12 cellular contexts compared by ENCODE assay signal in genomic region chr17:63898899-63899798, GRCh38. TPM values are rescaled to one million over a fixed set of nuclear protein-coding genes. Genes with fewer than 3 reads are reported as not detected.
DNase-seq lines count a peak whose midpoint lies in the region; ATAC-seq and TF ChIP-seq lines count a peak whose summit lies in the region.
"Not testable (repeated sequence)": the region's sequence is repeated elsewhere in the genome, so short reads cannot be mapped to it uniquely, and the experiment has no call there.
"Had no signal": no experiment of that assay in that cellular context is flagged by ENCODE, and none has a peak within 500 bp of the region (broad histone marks: within the 10 kb centered on the region; RNA-seq: fewer than 3 reads in every experiment).

No MANE protein-coding gene starts in this region.

- peak in 2 of 10 experiments; percentile 2 to 14 for DNase-seq in CD4-positive, alpha-beta T cell
- peak; percentile 36 for DNase-seq in M059J (ENCODE audit: low read depth)
- not testable (repeated sequence) for DNase-seq in T-helper 17 cell; central memory CD8-positive, alpha-beta T cell (ENCODE audit: low spot score in 2 of 2)
- peak; percentile 60 to 69 for DNase-seq in activated T-cell treated with anti-CD3 and anti-CD28 coated beads, Interleukin-2, amount 50 U/mL, for 72 hours
- DNase-seq in stimulated activated CD4-positive, alpha-beta T cell treated with anti-CD3 and anti-CD28 coated beads, Interleukin-1b, Interleukin-23, amount 100 ng/mL, for 48 hours, result peak; percentile 48

- not testable (repeated sequence) for H3K9me3 Mint-ChIP-seq in CD4-positive, alpha-beta T cell; activated T-cell treated with anti-CD3 and anti-CD28 coated beads, Interleukin-2, amount 50 U/mL, for 72 hours; central memory CD8-positive, alpha-beta T cell

- H3K4me1 Mint-ChIP-seq in CD4-positive, alpha-beta T cell (ENCODE audit: low read depth); T-helper 17 cell; central memory CD8-positive, alpha-beta T cell: not testable (repeated sequence)
- peaks cover 36% of the 10 kb centered on the region for H3K4me1 Mint-ChIP-seq in activated T-cell treated with anti-CD3 and anti-CD28 coated beads, Interleukin-2, amount 50 U/mL, for 72 hours (ENCODE audit: low read depth)

- ATAC-seq in CD4-positive, alpha-beta T cell (ENCODE audit: poor library complexity), result peak; percentile 43
- peak; percentile 88 for ATAC-seq in T-helper 17 cell
- ATAC-seq in activated T-cell treated with anti-CD3 and anti-CD28 coated beads, Interleukin-2, amount 50 U/mL, for 72 hours (replicated peaks in 1 of 2), result peak; percentile 93 to 96
- peak; percentile 63 for ATAC-seq in central memory CD8-positive, alpha-beta T cell (replicated peaks; ENCODE audit: extremely low read depth, poor library complexity, severe bottlenecking)

- POLR2A ChIA-PET in CD4-positive, alpha-beta T cell (lab: Charles Lee), result not testable (repeated sequence)

- not testable (repeated sequence) for H3K27ac ChIP-seq in CD4-positive, alpha-beta T cell (ENCODE audit: low read depth, low read length)

- not testable (repeated sequence) for H3K9me3 ChIP-seq in CD4-positive, alpha-beta T cell (ENCODE audit: control insufficient read depth, low read length); T-helper 17 cell (ENCODE audit: control insufficient read depth, low read length, poor library complexity, severe bottlenecking)

- H3K27me3 Mint-ChIP-seq in CD4-positive, alpha-beta T cell; activated T-cell treated with anti-CD3 and anti-CD28 coated beads, Interleukin-2, amount 50 U/mL, for 72 hours (ENCODE audit: low read depth); central memory CD8-positive, alpha-beta T cell: not testable (repeated sequence)
- H3K27me3 Mint-ChIP-seq in T-helper 17 cell, result peaks cover 22% of the 10 kb centered on the region

- H3K27ac Mint-ChIP-seq in CD4-positive, alpha-beta T cell; activated T-cell treated with anti-CD3 and anti-CD28 coated beads, Interleukin-2, amount 50 U/mL, for 72 hours; central memory CD8-positive, alpha-beta T cell (ENCODE audit: low read depth): not testable (repeated sequence)
- peak overlapping the region; percentile 93 for H3K27ac Mint-ChIP-seq in T-helper 17 cell

- H3K27me3 ChIP-seq in CD4-positive, alpha-beta T cell (ENCODE audit: control insufficient read depth, insufficient read depth, low read length), result not testable (repeated sequence)

- not testable (repeated sequence) for TF ChIP-seq CTCF in CD4-positive, alpha-beta T cell (IDR thresholded peaks at IDR 0.05)

- not testable (repeated sequence) for H3K4me3 Mint-ChIP-seq in CD4-positive, alpha-beta T cell; T-helper 17 cell; central memory CD8-positive, alpha-beta T cell
- peak overlapping the region in 1 of 2 donors; percentile 36 for H3K4me3 Mint-ChIP-seq in activated T-cell treated with anti-CD3 and anti-CD28 coated beads, Interleukin-2, amount 50 U/mL, for 72 hours

- CTCF ChIA-PET in CD4-positive, alpha-beta T cell (lab: Charles Lee), result not testable (repeated sequence)

- intact Hi-C loops in CD4-positive, alpha-beta T cell (cut with DNase I, micrococcal nuclease), result not testable (repeated sequence)

- H3K36me3 Mint-ChIP-seq in CD4-positive, alpha-beta T cell (ENCODE audit: low read depth); T-helper 17 cell (ENCODE audit: low read depth); activated T-cell treated with anti-CD3 and anti-CD28 coated beads, Interleukin-2, amount 50 U/mL, for 72 hours (ENCODE audit: insufficient read depth in 2 of 2); central memory CD8-positive, alpha-beta T cell (ENCODE audit: insufficient read depth): not testable (repeated sequence)

RNA-seq across cellular contexts. Expression of gene CSH1, which starts 2.8 kb away (rescaled TPM):
- total RNA-seq in CD4-positive, alpha-beta T cell, result not detected
- total RNA-seq in M059J (2014; rRNA removed; shearing (Covaris generic)), result not detected in 2 replicates
- total RNA-seq in T-helper 17 cell, result 10 to 100 TPM in 1 of 2 donors, 1 to 10 TPM in 1; 9.9 to 11.3 TPM
- total RNA-seq in activated T-cell treated with anti-CD3 and anti-CD28 coated beads, Interleukin-2, amount 50 U/mL, for 72 hours, result not detected
- total RNA-seq: fibroblast of villous mesenchyme; kidney; naive thymus-derived CD8-positive, alpha-beta T cell; stomach; upper lobe of left lung had no signal

RNA-seq across cellular contexts. Expression of gene CSHL1, which starts 11.9 kb away (rescaled TPM):
- total RNA-seq in CD4-positive, alpha-beta T cell, result not detected
- total RNA-seq in M059J (2014; rRNA removed; shearing (Covaris generic)), result not detected in 2 replicates
- not detected for total RNA-seq in T-helper 17 cell
- total RNA-seq in activated T-cell treated with anti-CD3 and anti-CD28 coated beads, Interleukin-2, amount 50 U/mL, for 72 hours, result not detected
- total RNA-seq: astrocyte; fibroblast of villous mesenchyme; kidney; naive thymus-derived CD8-positive, alpha-beta T cell; stomach; upper lobe of left lung had no signal

RNA-seq across cellular contexts. Expression of gene GH2, which starts 17.4 kb away (rescaled TPM):
- total RNA-seq in CD4-positive, alpha-beta T cell, result not detected
- total RNA-seq in M059J (2014; rRNA removed; shearing (Covaris generic)), result not detected in 2 replicates
- total RNA-seq in T-helper 17 cell, result not detected
- not detected for total RNA-seq in activated T-cell treated with anti-CD3 and anti-CD28 coated beads, Interleukin-2, amount 50 U/mL, for 72 hours
- total RNA-seq: astrocyte; fibroblast of villous mesenchyme; kidney; naive thymus-derived CD8-positive, alpha-beta T cell; stomach; upper lobe of left lung had no signal

RNA-seq across cellular contexts. Expression of gene GH1, which starts 19.5 kb away (rescaled TPM):
- not detected for total RNA-seq in CD4-positive, alpha-beta T cell
- total RNA-seq in M059J (2014; rRNA removed; shearing (Covaris generic)), result not detected in 2 replicates
- not detected for total RNA-seq in T-helper 17 cell
- not detected for total RNA-seq in activated T-cell treated with anti-CD3 and anti-CD28 coated beads, Interleukin-2, amount 50 U/mL, for 72 hours
- total RNA-seq: astrocyte; fibroblast of villous mesenchyme; kidney; naive thymus-derived CD8-positive, alpha-beta T cell; stomach; upper lobe of left lung had no signal

RNA-seq across cellular contexts. Expression of gene CSH2, which starts 25.7 kb away (rescaled TPM):
- not detected for total RNA-seq in CD4-positive, alpha-beta T cell
- total RNA-seq in M059J (2014; rRNA removed; shearing (Covaris generic)), result not detected in 2 replicates
- total RNA-seq in T-helper 17 cell, result 1 to 10 TPM; 3.6 to 4.0 TPM
- not detected for total RNA-seq in activated T-cell treated with anti-CD3 and anti-CD28 coated beads, Interleukin-2, amount 50 U/mL, for 72 hours
- total RNA-seq: fibroblast of villous mesenchyme; kidney; naive thymus-derived CD8-positive, alpha-beta T cell; stomach; upper lobe of left lung had no signal

Comparison
In these comparisons a context has a peak if more than half of its experiments do, and no peak if none do; other contexts are left out.
1. ATAC-seq: peak in every context shown above with its lines; median percentile 94 in activated T-cell treated with anti-CD3 and anti-CD28 coated beads, Interleukin-2, amount 50 U/mL, for 72 hours; 88 in T-helper 17 cell; 63 in central memory CD8-positive, alpha-beta T cell; 43 in CD4-positive, alpha-beta T cell.
2. RNA of gene CSH1, which starts 2.8 kb away (total RNA-seq): 9.9 to 11.3 TPM in T-helper 17 cell; not detected in CD4-positive, alpha-beta T cell, not detected in M059J and not detected in activated T-cell treated with anti-CD3 and anti-CD28 coated beads, Interleukin-2, amount 50 U/mL, for 72 hours; every median in the first group is over 10 times any median in the second.